In the genomic region with DNA sequence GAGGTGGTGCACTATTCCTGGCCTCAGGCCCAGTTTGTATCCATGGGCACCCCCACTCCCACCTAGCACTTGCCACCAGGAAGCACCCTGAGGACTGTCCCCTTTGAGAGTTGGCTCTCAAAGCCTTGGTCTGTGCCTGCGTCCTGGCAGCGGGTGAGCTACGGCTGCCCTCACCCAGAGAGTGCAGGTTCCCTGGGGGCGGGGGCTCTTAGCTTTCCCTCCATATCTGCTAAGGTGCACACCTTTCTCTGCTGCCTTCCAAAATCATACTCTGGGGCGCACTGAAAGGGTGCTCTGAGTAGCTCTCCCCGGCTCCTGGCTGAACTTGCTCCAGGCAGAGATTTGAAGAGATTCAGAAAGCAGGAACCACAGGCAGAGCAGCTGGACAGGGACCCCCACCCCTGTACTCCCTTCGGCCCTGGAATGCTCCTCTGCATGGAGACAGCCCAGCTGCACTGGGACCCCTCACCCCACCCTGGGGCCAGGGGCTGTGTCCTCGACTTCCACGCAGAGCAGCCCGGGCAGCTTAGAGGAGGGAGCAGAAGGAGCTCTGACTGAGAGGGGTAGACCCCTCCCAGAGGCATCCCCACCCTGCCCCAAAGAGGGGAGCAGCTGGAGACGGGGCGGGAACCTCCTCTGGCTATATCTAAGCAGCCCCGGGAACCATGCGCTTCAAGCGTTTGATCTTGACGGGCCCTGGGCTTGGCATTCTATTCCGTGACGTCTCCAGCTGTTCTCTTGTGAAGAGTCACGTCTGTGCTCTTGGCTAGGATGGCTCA, we compare ENCODE assay signal across 22 cellular contexts. TPM values are rescaled to one million over a fixed set of nuclear protein-coding genes. Genes with fewer than 3 reads are reported as not detected.
DNase-seq lines count a peak whose midpoint lies in the region; ATAC-seq lines count a peak whose summit lies in the region.
"Had no signal": no experiment of that assay in that cellular context is flagged by ENCODE, and none has a peak within 500 bp of the region (broad histone marks: within the 10 kb centered on the region; RNA-seq: fewer than 3 reads in every experiment).

No MANE protein-coding gene starts in this region.

- H3K27ac Mint-ChIP-seq in stimulated activated naive CD8-positive, alpha-beta T cell treated with anti-CD3 and anti-CD28 coated beads, Interleukin-15, amount 100 ng/mL, for 72 hours: no peak overlapping the region
- H3K27ac Mint-ChIP-seq in activated T-helper 1 cell treated with anti-CD3 and anti-CD28 coated beads, Interleukin-12 subunit alpha, Interleukin-12 subunit beta, Interleukin-2, Interleukin-4 antibody, amounts not matched to agents 30 ng/mL and 10 ng/mL and 1 ng/mL, durations not matched to agents 14 hours and 24 hours and 36 hours: no peak overlapping the region
- H3K27ac Mint-ChIP-seq: activated CD4-positive, alpha-beta memory T cell treated with anti-CD3 and anti-CD28 coated beads, Interleukin-2, amount 10 ng/mL, durations not matched to agents 7 days and 5 days had no signal

- H3K36me3 Mint-ChIP-seq in activated T-helper 1 cell treated with anti-CD3 and anti-CD28 coated beads, Interleukin-12 subunit alpha, Interleukin-12 subunit beta, Interleukin-2, Interleukin-4 antibody, amounts not matched to agents 30 ng/mL and 10 ng/mL and 1 ng/mL, durations not matched to agents 14 hours and 24 hours and 36 hours (ENCODE audit: low read depth): no peaks in the 10 kb centered on the region

- peak; percentile 21 for ATAC-seq in stimulated activated naive CD8-positive, alpha-beta T cell treated with anti-CD3 and anti-CD28 coated beads, Interleukin-15, amount 100 ng/mL, for 72 hours
- no peak for ATAC-seq in stimulated activated naive CD8-positive, alpha-beta T cell treated with anti-CD3 and anti-CD28 coated beads, Interleukin-15, Interleukin-2, amounts not matched to agents 100 U/mL and 50 U/mL, for 24 hours

- no peaks in the 10 kb centered on the region for H3K9me3 Mint-ChIP-seq in stimulated activated naive CD8-positive, alpha-beta T cell treated with anti-CD3 and anti-CD28 coated beads, Interleukin-15, amount 100 ng/mL, for 72 hours
- no peaks in the 10 kb centered on the region for H3K9me3 Mint-ChIP-seq in activated T-helper 1 cell treated with anti-CD3 and anti-CD28 coated beads, Interleukin-12 subunit alpha, Interleukin-12 subunit beta, Interleukin-2, Interleukin-4 antibody, amounts not matched to agents 30 ng/mL and 10 ng/mL and 1 ng/mL, durations not matched to agents 14 hours and 24 hours and 36 hours
- H3K9me3 Mint-ChIP-seq: activated CD4-positive, alpha-beta memory T cell treated with anti-CD3 and anti-CD28 coated beads, Interleukin-2, amount 10 ng/mL, durations not matched to agents 7 days and 5 days; central memory CD8-positive, alpha-beta T cell had no signal

- H3K27me3 Mint-ChIP-seq in stimulated activated naive CD8-positive, alpha-beta T cell treated with anti-CD3 and anti-CD28 coated beads, Interleukin-15, amount 100 ng/mL, for 72 hours: no peaks in the 10 kb centered on the region
- H3K27me3 Mint-ChIP-seq in activated T-helper 1 cell treated with anti-CD3 and anti-CD28 coated beads, Interleukin-12 subunit alpha, Interleukin-12 subunit beta, Interleukin-2, Interleukin-4 antibody, amounts not matched to agents 30 ng/mL and 10 ng/mL and 1 ng/mL, durations not matched to agents 14 hours and 24 hours and 36 hours (ENCODE audit: insufficient read depth): peaks cover 2% of the 10 kb centered on the region
- H3K27me3 Mint-ChIP-seq: activated CD4-positive, alpha-beta memory T cell treated with anti-CD3 and anti-CD28 coated beads, Interleukin-2, amount 10 ng/mL, durations not matched to agents 7 days and 5 days had no signal

- DNase-seq in stimulated activated naive CD8-positive, alpha-beta T cell treated with anti-CD3 and anti-CD28 coated beads, Interleukin-15, amount 100 ng/mL, for 72 hours: no peak
- DNase-seq in stimulated activated naive CD8-positive, alpha-beta T cell treated with anti-CD3 and anti-CD28 coated beads, Interleukin-15, Interleukin-2, amounts not matched to agents 100 U/mL and 50 U/mL, for 24 hours: no peak
- DNase-seq in activated CD8-positive, alpha-beta memory T cell treated with anti-CD3 and anti-CD28 coated beads, Interleukin-2, amount 50 U/mL, for 48 hours: peak; percentile 33
- DNase-seq in left kidney (ENCODE audit: low read depth, low spot score) (peak; percentile 58), NOMO-1 (lab: John Stamatoyannopoulos, UW; ENCODE audit: unreplicated experiment in 2 of 2) (no peak), NCI-H1048 (lab: John Stamatoyannopoulos, UW) (no peak)
- no peak for DNase-seq in activated T-helper 1 cell treated with anti-CD3 and anti-CD28 coated beads, Interleukin-12 subunit alpha, Interleukin-12 subunit beta, Interleukin-2, Interleukin-4 antibody, amounts not matched to agents 30 ng/mL and 10 ng/mL and 1 ng/mL, durations not matched to agents 14 hours and 24 hours and 36 hours (ENCODE audit: low spot score)
- DNase-seq: activated CD4-positive, alpha-beta memory T cell treated with anti-CD3 and anti-CD28 coated beads, Interleukin-2, amount 10 ng/mL, durations not matched to agents 7 days and 5 days; activated naive CD4-positive, alpha-beta T cell treated with Interleukin-2 at 50 U/mL for 16 hours; activated T-cell treated with anti-CD3 and anti-CD28 coated beads, Interleukin-2, amount 50 U/mL, for 1 hour; mesenchymal stem cell; NCI-H1930; NCI-H774; stimulated activated CD4-positive, alpha-beta T cell treated with anti-CD3 and anti-CD28 coated beads, Interleukin-4, amount 100 ng/mL, for 4 hours; stimulated activated naive CD4-positive, alpha-beta T cell treated with Interleukin-2 at 50 U/mL for 16 hours; thyroid gland had no signal

- H3K4me3 Mint-ChIP-seq in stimulated activated naive CD8-positive, alpha-beta T cell treated with anti-CD3 and anti-CD28 coated beads, Interleukin-15, amount 100 ng/mL, for 72 hours: no peak overlapping the region
- H3K4me3 Mint-ChIP-seq in activated T-helper 1 cell treated with anti-CD3 and anti-CD28 coated beads, Interleukin-12 subunit alpha, Interleukin-12 subunit beta, Interleukin-2, Interleukin-4 antibody, amounts not matched to agents 30 ng/mL and 10 ng/mL and 1 ng/mL, durations not matched to agents 14 hours and 24 hours and 36 hours: no peak overlapping the region
- H3K4me3 Mint-ChIP-seq: activated CD4-positive, alpha-beta memory T cell treated with anti-CD3 and anti-CD28 coated beads, Interleukin-2, amount 10 ng/mL, durations not matched to agents 7 days and 5 days; CD14-positive monocyte; central memory CD8-positive, alpha-beta T cell had no signal

- peaks cover 15% of the 10 kb centered on the region for H3K4me1 Mint-ChIP-seq in stimulated activated naive CD8-positive, alpha-beta T cell treated with anti-CD3 and anti-CD28 coated beads, Interleukin-15, amount 100 ng/mL, for 72 hours
- H3K4me1 Mint-ChIP-seq in activated T-helper 1 cell treated with anti-CD3 and anti-CD28 coated beads, Interleukin-12 subunit alpha, Interleukin-12 subunit beta, Interleukin-2, Interleukin-4 antibody, amounts not matched to agents 30 ng/mL and 10 ng/mL and 1 ng/mL, durations not matched to agents 14 hours and 24 hours and 36 hours (ENCODE audit: low read depth): peaks cover 8% of the 10 kb centered on the region

- intact Hi-C loops in activated T-helper 1 cell treated with anti-CD3 and anti-CD28 coated beads, Interleukin-12 subunit alpha, Interleukin-12 subunit beta, Interleukin-2, Interleukin-4 antibody, amounts not matched to agents 30 ng/mL and 10 ng/mL and 1 ng/mL, durations not matched to agents 14 hours and 24 hours and 36 hours (cut with micrococcal nuclease): no loop called here

RNA-seq across cellular contexts. Expression of a gene that starts 7.3 kb away (rescaled TPM):
- 5.3 and 6.4 TPM in 2 replicates for total RNA-seq in activated T-helper 1 cell treated with anti-CD3 and anti-CD28 coated beads, Interleukin-12 subunit alpha, Interleukin-12 subunit beta, Interleukin-2, Interleukin-4 antibody, amounts not matched to agents 30 ng/mL and 10 ng/mL and 1 ng/mL, durations not matched to agents 14 hours and 24 hours and 36 hours
- total RNA-seq: LHCN-M2 had no signal

RNA-seq across cellular contexts. Expression of a gene that starts 7.8 kb away (rescaled TPM):
- total RNA-seq in activated T-helper 1 cell treated with anti-CD3 and anti-CD28 coated beads, Interleukin-12 subunit alpha, Interleukin-12 subunit beta, Interleukin-2, Interleukin-4 antibody, amounts not matched to agents 30 ng/mL and 10 ng/mL and 1 ng/mL, durations not matched to agents 14 hours and 24 hours and 36 hours: not detected in 2 replicates
- total RNA-seq: activated CD4-positive, alpha-beta memory T cell treated with anti-CD3 and anti-CD28 coated beads, Interleukin-2, amount 10 ng/mL, durations not matched to agents 7 days and 5 days; dermis microvascular lymphatic vessel endothelial cell; LHCN-M2; myocyte; osteocyte had no signal

RNA-seq across cellular contexts. Expression of a gene that starts 51.6 kb away (rescaled TPM):
- 70.8 and 76.4 TPM in 2 replicates for total RNA-seq in activated T-helper 1 cell treated with anti-CD3 and anti-CD28 coated beads, Interleukin-12 subunit alpha, Interleukin-12 subunit beta, Interleukin-2, Interleukin-4 antibody, amounts not matched to agents 30 ng/mL and 10 ng/mL and 1 ng/mL, durations not matched to agents 14 hours and 24 hours and 36 hours

Comparison
In these comparisons a context has a peak if more than half of its experiments do, and no peak if none do; other contexts are left out.
1. DNase-seq: peak in activated CD8-positive, alpha-beta memory T cell treated with anti-CD3 and anti-CD28 coated beads, Interleukin-2, amount 50 U/mL, for 48 hours (single experiment) and left kidney (single experiment); none in stimulated activated naive CD8-positive, alpha-beta T cell treated with anti-CD3 and anti-CD28 coated beads, Interleukin-15, amount 100 ng/mL, for 72 hours (0 of 2), stimulated activated naive CD8-positive, alpha-beta T cell treated with anti-CD3 and anti-CD28 coated beads, Interleukin-15, Interleukin-2, amounts not matched to agents 100 U/mL and 50 U/mL, for 24 hours (single experiment), activated T-helper 1 cell treated with anti-CD3 and anti-CD28 coated beads, Interleukin-12 subunit alpha, Interleukin-12 subunit beta, Interleukin-2, Interleukin-4 antibody, amounts not matched to agents 30 ng/mL and 10 ng/mL and 1 ng/mL, durations not matched to agents 14 hours and 24 hours and 36 hours (single experiment), NOMO-1 (0 of 2) and NCI-H1048 (single experiment).